In the genomic region with DNA sequence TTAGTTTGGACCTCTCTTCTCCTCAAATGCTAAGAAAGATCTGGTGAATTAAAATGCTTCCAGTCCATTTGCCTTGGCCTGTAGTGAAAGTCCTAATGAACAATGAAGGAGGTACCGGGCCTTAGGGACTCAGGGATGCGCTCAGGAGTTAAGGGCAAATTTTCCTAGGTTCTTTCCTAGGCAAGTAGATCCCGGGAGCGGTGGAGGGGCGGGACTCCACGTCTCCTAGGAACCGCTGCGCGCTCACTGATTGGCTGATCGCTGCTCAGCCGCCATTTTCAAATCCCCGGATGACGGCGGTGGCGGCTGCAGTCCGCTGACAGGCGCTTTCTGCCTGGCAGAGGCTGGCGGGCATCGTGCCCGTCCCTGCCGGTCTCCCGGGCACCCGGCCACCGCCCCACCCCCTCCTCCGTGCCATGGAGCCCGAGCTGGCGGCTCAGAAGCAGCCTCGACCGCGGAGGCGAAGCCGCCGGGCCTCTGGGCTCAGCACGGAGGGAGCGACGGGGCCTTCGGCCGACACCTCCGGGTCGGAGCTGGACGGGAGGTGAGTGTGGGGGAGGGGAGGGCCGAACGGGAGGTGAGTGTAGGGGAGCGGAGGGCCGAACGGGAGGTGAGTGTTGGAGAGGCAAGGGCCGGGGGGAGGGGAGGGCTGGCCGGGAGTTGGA, we compare ENCODE assay signal across 1 cellular context.
A peak's percentile ranks its signal among the peaks of the same experiment; 100 is the strongest.
TF ChIP-seq lines count a peak whose summit lies in the region.

A gene with protein sequence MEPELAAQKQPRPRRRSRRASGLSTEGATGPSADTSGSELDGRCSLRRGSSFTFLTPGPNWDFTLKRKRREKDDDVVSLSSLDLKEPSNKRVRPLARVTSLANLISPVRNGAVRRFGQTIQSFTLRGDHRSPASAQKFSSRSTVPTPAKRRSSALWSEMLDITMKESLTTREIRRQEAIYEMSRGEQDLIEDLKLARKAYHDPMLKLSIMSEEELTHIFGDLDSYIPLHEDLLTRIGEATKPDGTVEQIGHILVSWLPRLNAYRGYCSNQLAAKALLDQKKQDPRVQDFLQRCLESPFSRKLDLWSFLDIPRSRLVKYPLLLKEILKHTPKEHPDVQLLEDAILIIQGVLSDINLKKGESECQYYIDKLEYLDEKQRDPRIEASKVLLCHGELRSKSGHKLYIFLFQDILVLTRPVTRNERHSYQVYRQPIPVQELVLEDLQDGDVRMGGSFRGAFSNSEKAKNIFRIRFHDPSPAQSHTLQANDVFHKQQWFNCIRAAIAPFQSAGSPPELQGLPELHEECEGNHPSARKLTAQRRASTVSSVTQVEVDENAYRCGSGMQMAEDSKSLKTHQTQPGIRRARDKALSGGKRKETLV (plus strand): TSS at position 281 of the 665 bp plus-strand sequence. CDS start 136 bp downstream, at position 417.

TF ChIP-seq in Ishikawa, 13 proteins besides CTCF, POLR2A, EP300 and RAD21:
- TF ChIP-seq ZBTB7A (IDR thresholded peaks at IDR 0.05; ENCODE audit: low read depth) (no peak), NFIC (IDR thresholded peaks at IDR 0.05) (peak; percentile 34; the same call in 1 of the 2 replicates), TEAD4 (IDR thresholded peaks at IDR 0.05) (no peak), FOXM1 (IDR thresholded peaks at IDR 0.05; ENCODE audit: borderline replicate concordance, low read depth) (peak; percentile 43; the same call in 1 of the 2 replicates), TCF12 (IDR thresholded peaks at IDR 0.05; ENCODE audit: low read depth) (no peak; the same call in 1 of the 2 replicates), YY1 (IDR thresholded peaks at IDR 0.05; ENCODE audit: low read depth) (peak; percentile 87), TAF1 (IDR thresholded peaks at IDR 0.05; ENCODE audit: low read depth) (peak; percentile 48), EGR1 (IDR thresholded peaks at IDR 0.05) (no peak), CEBPB (IDR thresholded peaks at IDR 0.05) (no peak)
